8 cellular contexts compared by ENCODE assay signal in genomic region chr12:18430425-18431048, GRCh38.
DNase-seq lines count a peak whose midpoint lies in the region; ATAC-seq and TF ChIP-seq lines count a peak whose summit lies in the region.

No MANE protein-coding gene starts in this region.

- no peak overlapping the region for H3K4me3 Mint-ChIP-seq in activated CD4-positive, alpha-beta memory T cell treated with anti-CD3 and anti-CD28 coated beads for 36 hours
- no peak overlapping the region for H3K4me3 Mint-ChIP-seq in activated CD4-positive, alpha-beta memory T cell treated with anti-CD3 and anti-CD28 coated beads, Interleukin-2, amount 10 ng/mL, durations not matched to agents 7 days and 5 days
- no peak overlapping the region for H3K4me3 Mint-ChIP-seq in activated T-cell treated with anti-CD3 and anti-CD28 coated beads, Interleukin-2, amount 50 U/mL, for 4 hours

- TF ChIP-seq CTCF in RWPE1 (conservative IDR thresholded peaks at IDR 0.05; ENCODE audit: low read depth): peak; percentile 29
- peak; percentile 95 for TF ChIP-seq CTCF in fibroblast of the aortic adventitia (IDR thresholded peaks at IDR 0.05; ENCODE audit: insufficient read depth, low read length)
- peak; percentile 54 for TF ChIP-seq CTCF in parathyroid adenoma (IDR thresholded peaks at IDR 0.05)

- no peak overlapping the region for H3K4me3 ChIP-seq in fibroblast of the aortic adventitia (ENCODE audit: low read depth, low read length)
- H3K4me3 ChIP-seq in parathyroid adenoma (ENCODE audit: low read depth, low read length): no peak overlapping the region

- CTCF ChIA-PET in activated CD4-positive, alpha-beta memory T cell treated with anti-CD3 and anti-CD28 coated beads for 36 hours (lab: Charles Lee): interaction anchor here (1.0 kb wide), 1 partner anchor 756 kb away, joined by 4 read pairs; no protein-coding TSS in a partner anchor
- CTCF ChIA-PET in activated CD4-positive, alpha-beta memory T cell treated with anti-CD3 and anti-CD28 coated beads, Interleukin-2, amount 10 ng/mL, durations not matched to agents 7 days and 5 days (lab: Charles Lee): no interaction called here
- CTCF ChIA-PET in RWPE1 (lab: Yijun Ruan, JAX): interaction anchor here (0.7 to 1.0 kb wide), 3 partner anchors 45 to 771 kb away, joined by 3 to 4 read pairs (median 3); no protein-coding TSS in a partner anchor

- no peaks in the 10 kb centered on the region for H3K36me3 ChIP-seq in parathyroid adenoma (ENCODE audit: control insufficient read depth, insufficient read depth, low read length)

- H3K27ac ChIP-seq in RWPE1 (no peak overlapping the region), parathyroid adenoma (no peak overlapping the region)

- no peak overlapping the region for H3K9ac ChIP-seq in parathyroid adenoma

- ATAC-seq in HG03521 (IDR thresholded peaks at IDR 0.05; ENCODE audit: unreplicated experiment): peak; percentile 46
- no peak for ATAC-seq in activated T-cell treated with anti-CD3 and anti-CD28 coated beads, Interleukin-2, amount 50 U/mL, for 4 hours

- no peaks in the 10 kb centered on the region for H3K36me3 Mint-ChIP-seq in activated CD4-positive, alpha-beta memory T cell treated with anti-CD3 and anti-CD28 coated beads for 36 hours
- no peaks in the 10 kb centered on the region for H3K36me3 Mint-ChIP-seq in activated CD4-positive, alpha-beta memory T cell treated with anti-CD3 and anti-CD28 coated beads, Interleukin-2, amount 10 ng/mL, durations not matched to agents 7 days and 5 days (ENCODE audit: low read depth)
- H3K36me3 Mint-ChIP-seq in activated T-cell treated with anti-CD3 and anti-CD28 coated beads, Interleukin-2, amount 50 U/mL, for 4 hours (ENCODE audit: insufficient read depth): no peaks in the 10 kb centered on the region

- no peaks in the 10 kb centered on the region for H3K9me3 ChIP-seq in parathyroid adenoma (ENCODE audit: control insufficient read depth, low read length)

- no peaks in the 10 kb centered on the region for H3K27me3 ChIP-seq in parathyroid adenoma (ENCODE audit: control insufficient read depth, insufficient read depth, low read length)

- no peaks in the 10 kb centered on the region for H3K27me3 Mint-ChIP-seq in activated CD4-positive, alpha-beta memory T cell treated with anti-CD3 and anti-CD28 coated beads for 36 hours
- H3K27me3 Mint-ChIP-seq in activated CD4-positive, alpha-beta memory T cell treated with anti-CD3 and anti-CD28 coated beads, Interleukin-2, amount 10 ng/mL, durations not matched to agents 7 days and 5 days: no peaks in the 10 kb centered on the region
- H3K27me3 Mint-ChIP-seq in activated T-cell treated with anti-CD3 and anti-CD28 coated beads, Interleukin-2, amount 50 U/mL, for 4 hours (ENCODE audit: low read depth): no peaks in the 10 kb centered on the region

- H3K79me2 ChIP-seq in parathyroid adenoma: no peaks in the 10 kb centered on the region

- POLR2A ChIA-PET in activated CD4-positive, alpha-beta memory T cell treated with anti-CD3 and anti-CD28 coated beads for 36 hours (lab: Charles Lee): no interaction called here
- POLR2A ChIA-PET in activated CD4-positive, alpha-beta memory T cell treated with anti-CD3 and anti-CD28 coated beads, Interleukin-2, amount 10 ng/mL, durations not matched to agents 7 days and 5 days (lab: Charles Lee): no interaction called here
- POLR2A ChIA-PET in RWPE1 (lab: Yijun Ruan, JAX; ENCODE audit: low non-redundant PET): no interaction called here

- no peak overlapping the region for H3K27ac Mint-ChIP-seq in activated CD4-positive, alpha-beta memory T cell treated with anti-CD3 and anti-CD28 coated beads for 36 hours
- no peak overlapping the region for H3K27ac Mint-ChIP-seq in activated CD4-positive, alpha-beta memory T cell treated with anti-CD3 and anti-CD28 coated beads, Interleukin-2, amount 10 ng/mL, durations not matched to agents 7 days and 5 days

- H3K4me1 ChIP-seq in parathyroid adenoma: no peaks in the 10 kb centered on the region

- H2AFZ ChIP-seq in parathyroid adenoma: no peak overlapping the region

- DNase-seq in activated CD4-positive, alpha-beta memory T cell treated with anti-CD3 and anti-CD28 coated beads for 36 hours: peak; percentile 9
- DNase-seq in activated CD4-positive, alpha-beta memory T cell treated with anti-CD3 and anti-CD28 coated beads, Interleukin-2, amount 10 ng/mL, durations not matched to agents 7 days and 5 days: no peak
- DNase-seq in RWPE1 (ENCODE audit: low spot score): peak; percentile 15
- DNase-seq in fibroblast of the aortic adventitia (ENCODE audit: low read depth): peak; percentile 82
- no peak for DNase-seq in NCI-H226
- DNase-seq in activated T-cell treated with anti-CD3 and anti-CD28 coated beads, Interleukin-2, amount 50 U/mL, for 4 hours: no peak

- no peak overlapping the region for H3K4me2 ChIP-seq in parathyroid adenoma (ENCODE audit: low read length)

- intact Hi-C loops in activated CD4-positive, alpha-beta memory T cell treated with anti-CD3 and anti-CD28 coated beads for 36 hours (cut with micrococcal nuclease): no loop called here

- no peaks in the 10 kb centered on the region for H3K9me3 Mint-ChIP-seq in activated CD4-positive, alpha-beta memory T cell treated with anti-CD3 and anti-CD28 coated beads for 36 hours
- no peaks in the 10 kb centered on the region for H3K9me3 Mint-ChIP-seq in activated CD4-positive, alpha-beta memory T cell treated with anti-CD3 and anti-CD28 coated beads, Interleukin-2, amount 10 ng/mL, durations not matched to agents 7 days and 5 days
- H3K9me3 Mint-ChIP-seq in activated T-cell treated with anti-CD3 and anti-CD28 coated beads, Interleukin-2, amount 50 U/mL, for 4 hours: peaks cover 11% of the 10 kb centered on the region

- H3K4me1 Mint-ChIP-seq in activated CD4-positive, alpha-beta memory T cell treated with anti-CD3 and anti-CD28 coated beads for 36 hours (ENCODE audit: low read depth): no peaks in the 10 kb centered on the region
- no peaks in the 10 kb centered on the region for H3K4me1 Mint-ChIP-seq in activated CD4-positive, alpha-beta memory T cell treated with anti-CD3 and anti-CD28 coated beads, Interleukin-2, amount 10 ng/mL, durations not matched to agents 7 days and 5 days
- no peaks in the 10 kb centered on the region for H3K4me1 Mint-ChIP-seq in activated T-cell treated with anti-CD3 and anti-CD28 coated beads, Interleukin-2, amount 50 U/mL, for 4 hours (ENCODE audit: low read depth)

Comparison
In these comparisons a context has a peak if more than half of its experiments do, and no peak if none do; other contexts are left out.
1. DNase-seq: peak in activated CD4-positive, alpha-beta memory T cell treated with anti-CD3 and anti-CD28 coated beads for 36 hours (single experiment), RWPE1 (single experiment) and fibroblast of the aortic adventitia (single experiment); none in activated CD4-positive, alpha-beta memory T cell treated with anti-CD3 and anti-CD28 coated beads, Interleukin-2, amount 10 ng/mL, durations not matched to agents 7 days and 5 days (single experiment), NCI-H226 (single experiment) and activated T-cell treated with anti-CD3 and anti-CD28 coated beads, Interleukin-2, amount 50 U/mL, for 4 hours (single experiment).
2. CTCF ChIP-seq: peak in every context shown above with its lines; median percentile 95 in fibroblast of the aortic adventitia; 54 in parathyroid adenoma; 29 in RWPE1.